ENCODE assay signal across 8 cellular contexts in genomic region chr17:46212634-46213435, GRCh38. TPM values are rescaled to one million over a fixed set of nuclear protein-coding genes. Genes with fewer than 3 reads are reported as not detected.
DNase-seq lines count a peak whose midpoint lies in the region; ATAC-seq and TF ChIP-seq lines count a peak whose summit lies in the region.

No MANE protein-coding gene starts in this region.

- no peak overlapping the region for H3K27ac ChIP-seq in naive thymus-derived CD4-positive, alpha-beta T cell (ENCODE audit: low read depth, low read length)

- H3K36me3 Mint-ChIP-seq in activated CD8-positive, alpha-beta T cell treated with anti-CD3 and anti-CD28 coated beads, Interleukin-2, amount 10 ng/mL, durations not matched to agents 7 days and 5 days (ENCODE audit: low read depth): peaks cover 26% of the 10 kb centered on the region
- H3K36me3 Mint-ChIP-seq in naive thymus-derived CD4-positive, alpha-beta T cell: peaks cover 3 to 20% (median 7%) of the 10 kb centered on the region in 5 donors
- H3K36me3 Mint-ChIP-seq in type B pancreatic cell: peaks cover 35% of the 10 kb centered on the region

- DNase-seq in BJ (ENCODE audit: low read depth) (no peak), HCEC 1CT (peak; percentile 51), NCI-H748 treated with DMSO at 0.1 percent for 48 hours (lab: John Stamatoyannopoulos, UW) (peak; percentile 12), erythroblast (lab: John Stamatoyannopoulos, UW) (peak; percentile 81 to 87), type B pancreatic cell (ENCODE audit: extremely low spot score, unreplicated experiment) (no peak)
- DNase-seq in activated CD8-positive, alpha-beta T cell treated with anti-CD3 and anti-CD28 coated beads, Interleukin-2, amount 10 ng/mL, durations not matched to agents 7 days and 5 days: peak; percentile 72
- DNase-seq in naive thymus-derived CD4-positive, alpha-beta T cell: peak in 7 of 9 donors; percentile 64 to 83 (median 77)

- no peak overlapping the region for H3K4me3 Mint-ChIP-seq in activated CD8-positive, alpha-beta T cell treated with anti-CD3 and anti-CD28 coated beads, Interleukin-2, amount 10 ng/mL, durations not matched to agents 7 days and 5 days
- peak overlapping the region in 6 of 10 donors; percentile 7 to 35 (median 18) for H3K4me3 Mint-ChIP-seq in naive thymus-derived CD4-positive, alpha-beta T cell
- H3K4me3 Mint-ChIP-seq in type B pancreatic cell: no peak overlapping the region

- H3K27ac Mint-ChIP-seq in activated CD8-positive, alpha-beta T cell treated with anti-CD3 and anti-CD28 coated beads, Interleukin-2, amount 10 ng/mL, durations not matched to agents 7 days and 5 days: no peak overlapping the region
- H3K27ac Mint-ChIP-seq in naive thymus-derived CD4-positive, alpha-beta T cell: peak overlapping the region in 8 of 9 donors; percentile 46 to 89 (median 80)
- no peak overlapping the region for H3K27ac Mint-ChIP-seq in type B pancreatic cell

- TF ChIP-seq CTCF in BJ (IDR thresholded peaks at IDR 0.05; ENCODE audit: insufficient read depth, low read depth, low read length): peak; percentile 91
- TF ChIP-seq CTCF in type B pancreatic cell (conservative IDR thresholded peaks at IDR 0.05): peak; percentile 89

- POLR2A ChIA-PET in BJ (lab: Charles Lee): interaction anchor here (0.6 to 1.1 kb wide), 2 partner anchors 20 to 620 kb away, joined by 3 to 4 read pairs; partner anchors contain the start of gene KANSL1
- POLR2A ChIA-PET in activated CD8-positive, alpha-beta T cell treated with anti-CD3 and anti-CD28 coated beads, Interleukin-2, amount 10 ng/mL, durations not matched to agents 7 days and 5 days (lab: Charles Lee): interaction anchor here (3.1 kb wide), 1 partner anchor 20 kb away, joined by 17 read pairs; the partner anchor contains the start of gene KANSL1
- POLR2A ChIA-PET in naive thymus-derived CD4-positive, alpha-beta T cell (lab: Charles Lee): interaction anchor here (0.9 to 3.9 kb wide), 5 partner anchors 14 to 169 kb away, joined by 3 to 37 read pairs (median 8); partner anchors contain the start of gene KANSL1

- no peaks in the 10 kb centered on the region for H3K27me3 ChIP-seq in BJ (ENCODE audit: control insufficient read depth, insufficient read depth, low read length)
- H3K27me3 ChIP-seq in naive thymus-derived CD4-positive, alpha-beta T cell (ENCODE audit: control insufficient read depth in 2 of 2, insufficient read depth in 2 of 2, low read length in 2 of 2): no peaks in the 10 kb centered on the region

- H3K4me1 ChIP-seq in naive thymus-derived CD4-positive, alpha-beta T cell (ENCODE audit: control insufficient read depth in 2 of 2, insufficient read depth in 2 of 2, low read length in 2 of 2): peaks cover 0 to 3% of the 10 kb centered on the region in 2 donors

- H3K27me3 Mint-ChIP-seq in activated CD8-positive, alpha-beta T cell treated with anti-CD3 and anti-CD28 coated beads, Interleukin-2, amount 10 ng/mL, durations not matched to agents 7 days and 5 days (ENCODE audit: low read depth): no peaks in the 10 kb centered on the region
- no peaks in the 10 kb centered on the region for H3K27me3 Mint-ChIP-seq in naive thymus-derived CD4-positive, alpha-beta T cell
- no peaks in the 10 kb centered on the region for H3K27me3 Mint-ChIP-seq in type B pancreatic cell

- CTCF ChIA-PET in BJ (lab: Yijun Ruan, JAX): interaction anchor here (0.7 to 6.5 kb wide), 30 partner anchors 12 to 627 kb away, joined by 3 to 56 read pairs (median 4); partner anchors contain the start of gene KANSL1
- CTCF ChIA-PET in activated CD8-positive, alpha-beta T cell treated with anti-CD3 and anti-CD28 coated beads, Interleukin-2, amount 10 ng/mL, durations not matched to agents 7 days and 5 days (lab: Charles Lee): interaction anchor here (0.6 to 3.3 kb wide), 52 partner anchors 9 to 572 kb away, joined by 3 to 53 read pairs (median 4); partner anchors contain the start of gene KANSL1
- CTCF ChIA-PET in naive thymus-derived CD4-positive, alpha-beta T cell (lab: Charles Lee): interaction anchor here (0.6 to 5.0 kb wide), 25 partner anchors 9 to 210 kb away, joined by 3 to 41 read pairs (median 4); partner anchors contain the start of gene KANSL1

- H3K9me3 Mint-ChIP-seq in activated CD8-positive, alpha-beta T cell treated with anti-CD3 and anti-CD28 coated beads, Interleukin-2, amount 10 ng/mL, durations not matched to agents 7 days and 5 days (ENCODE audit: insufficient read depth): no peaks in the 10 kb centered on the region
- peaks cover 0 to 1% (median 0%) of the 10 kb centered on the region in 11 donors for H3K9me3 Mint-ChIP-seq in naive thymus-derived CD4-positive, alpha-beta T cell
- H3K9me3 Mint-ChIP-seq in type B pancreatic cell: no peaks in the 10 kb centered on the region

- H3K4me3 ChIP-seq in BJ (ENCODE audit: low read depth, low read length): no peak overlapping the region
- H3K4me3 ChIP-seq in naive thymus-derived CD4-positive, alpha-beta T cell (ENCODE audit: low read length): no peak overlapping the region

- H3K9me3 ChIP-seq in naive thymus-derived CD4-positive, alpha-beta T cell (ENCODE audit: control insufficient read depth in 2 of 3, low read length in 3 of 3): no peaks in the 10 kb centered on the region

- peaks cover 14% of the 10 kb centered on the region for H3K4me1 Mint-ChIP-seq in activated CD8-positive, alpha-beta T cell treated with anti-CD3 and anti-CD28 coated beads, Interleukin-2, amount 10 ng/mL, durations not matched to agents 7 days and 5 days (ENCODE audit: low read depth)
- peaks cover 24 to 69% (median 50%) of the 10 kb centered on the region in 7 donors for H3K4me1 Mint-ChIP-seq in naive thymus-derived CD4-positive, alpha-beta T cell
- peaks cover 15% of the 10 kb centered on the region for H3K4me1 Mint-ChIP-seq in type B pancreatic cell (ENCODE audit: unreplicated experiment)

- peak; percentile 73 for ATAC-seq in activated CD8-positive, alpha-beta T cell treated with anti-CD3 and anti-CD28 coated beads, Interleukin-2, amount 10 ng/mL, durations not matched to agents 7 days and 5 days
- peak; percentile 92 for ATAC-seq in naive thymus-derived CD4-positive, alpha-beta T cell
- no peak for ATAC-seq in GM21717 (IDR thresholded peaks at IDR 0.05; ENCODE audit: unreplicated experiment)

- TF ChIP-seq POLR2A in erythroblast (IDR thresholded peaks at IDR 0.05; ENCODE audit: low read length): no peak

- intact Hi-C loops in naive thymus-derived CD4-positive, alpha-beta T cell (cut with micrococcal nuclease): loop anchor here (1.0 to 5.0 kb wide), 5 partner anchors 18 to 211 kb away; no protein-coding TSS in a partner anchor

- peaks cover 10% of the 10 kb centered on the region for H3K36me3 ChIP-seq in BJ (ENCODE audit: control insufficient read depth, insufficient read depth, low read length)
- H3K36me3 ChIP-seq in naive thymus-derived CD4-positive, alpha-beta T cell (ENCODE audit: control insufficient read depth in 2 of 3, insufficient read depth in 3 of 3, low read length in 3 of 3): peaks cover 0 to 3% (median 0%) of the 10 kb centered on the region in 3 experiments

RNA-seq across cellular contexts. Expression of gene KANSL1, which starts 19.6 kb away (rescaled TPM):
- polyA plus RNA-seq in BJ (2011; rRNA removed): 14.1 and 16.7 TPM in 2 replicates
- 93.8 and 102 TPM in 2 replicates for polyA minus RNA-seq in BJ (2011; rRNA and poly(A)+ RNA removed)
- total RNA-seq in activated CD8-positive, alpha-beta T cell treated with anti-CD3 and anti-CD28 coated beads, Interleukin-2, amount 10 ng/mL, durations not matched to agents 7 days and 5 days: 10 to 100 TPM; 80.5 to 82.8 TPM
- 100 to 1,000 TPM; 121 to 230 (median 202) TPM for total RNA-seq in naive thymus-derived CD4-positive, alpha-beta T cell
- 10 to 100 TPM; 17.4 to 24.0 TPM for polyA plus RNA-seq in naive thymus-derived CD4-positive, alpha-beta T cell
- 85.4 and 129 TPM in 2 replicates for total RNA-seq in type B pancreatic cell (ENCODE audit: low replicate concordance)

Comparison
In these comparisons a context has a peak if more than half of its experiments do, and no peak if none do; other contexts are left out.
1. DNase-seq: peak in HCEC 1CT (single experiment), NCI-H748 treated with DMSO at 0.1 percent for 48 hours (single experiment), activated CD8-positive, alpha-beta T cell treated with anti-CD3 and anti-CD28 coated beads, Interleukin-2, amount 10 ng/mL, durations not matched to agents 7 days and 5 days (single experiment), erythroblast (2 of 2) and naive thymus-derived CD4-positive, alpha-beta T cell (7 of 9); none in BJ (single experiment) and type B pancreatic cell (single experiment).
2. H3K27ac Mint-ChIP-seq: peak in naive thymus-derived CD4-positive, alpha-beta T cell (8 of 9); none in activated CD8-positive, alpha-beta T cell treated with anti-CD3 and anti-CD28 coated beads, Interleukin-2, amount 10 ng/mL, durations not matched to agents 7 days and 5 days (single experiment) and type B pancreatic cell (single experiment).
3. H3K4me3 Mint-ChIP-seq: peak in naive thymus-derived CD4-positive, alpha-beta T cell (6 of 10); none in activated CD8-positive, alpha-beta T cell treated with anti-CD3 and anti-CD28 coated beads, Interleukin-2, amount 10 ng/mL, durations not matched to agents 7 days and 5 days (single experiment) and type B pancreatic cell (single experiment).